ENCODE assay signal across 19 cellular contexts in genomic region chr2:177721087-177721486, GRCh38.
DNase-seq lines count a peak whose midpoint lies in the region; ATAC-seq, FAIRE-seq and TF ChIP-seq lines count a peak whose summit lies in the region.
"Had no signal": no experiment of that assay in that cellular context is flagged by ENCODE, and none has a peak within 500 bp of the region (broad histone marks: within the 10 kb centered on the region; RNA-seq: fewer than 3 reads in every experiment).

No MANE protein-coding gene starts in this region.

- H3K27ac ChIP-seq in small intestine (ENCODE audit: low read depth in 1 of 2, low read length in 1 of 2) (no peak overlapping the region), uterus (no peak overlapping the region)
- H3K27ac ChIP-seq: BLaER1 treated with 17β-estradiol and CSF1 and Interleukin-3, amounts not matched to agents 10 nM and 100 nM; GM23248; HL-60 had no signal

- 91 to 99% (median 97%) methylated on average over 2 of the region's 2 CpGs for WGBS in small intestine, 3 donors

- H3K4me3 ChIP-seq in small intestine (ENCODE audit: low read depth in 1 of 2, low read length in 2 of 2) (no peak overlapping the region), uterus (no peak overlapping the region), MG63 (no peak overlapping the region)
- H3K4me3 ChIP-seq: BLaER1 treated with 17β-estradiol and CSF1 and Interleukin-3, amounts not matched to agents 10 nM and 100 nM; GM12878; GM23248; K562 had no signal

- H3K4me1 ChIP-seq in small intestine (ENCODE audit: control insufficient read depth in 2 of 2, insufficient read depth in 1 of 2, low read depth in 1 of 2, low read length in 1 of 2) (no peaks in the 10 kb centered on the region), uterus (no peaks in the 10 kb centered on the region)
- H3K4me1 ChIP-seq: BLaER1 treated with 17β-estradiol and CSF1 and Interleukin-3, amounts not matched to agents 10 nM and 100 nM had no signal

- DNase-seq in DMS53 (lab: John Stamatoyannopoulos, UW) (peak; percentile 90), NCI-H69 (lab: John Stamatoyannopoulos, UW) (peak; percentile 5), left lobe of liver (ENCODE audit: low spot score) (no peak), small intestine (no peak), uterus (no peak), MG63 (no peak)
- DNase-seq in stimulated activated CD4-positive, alpha-beta T cell treated with anti-CD3 and anti-CD28 coated beads, Interleukin-15, amount 100 ng/mL, for 24 hours: no peak
- DNase-seq: 8988T; ACHN; CD4-positive, CD25-positive, alpha-beta regulatory T cell; DMS79; GM23248 had no signal

- peak; percentile 64 for ATAC-seq in left lobe of liver
- ATAC-seq: GM12878, HCT116, K562 had no signal

- TF ChIP-seq CTCF in uterus (IDR thresholded peaks at IDR 0.05): no peak

- H3K9me3 ChIP-seq in small intestine (ENCODE audit: control insufficient read depth, low read depth) (no peaks in the 10 kb centered on the region), uterus (no peaks in the 10 kb centered on the region), MG63 (no peaks in the 10 kb centered on the region)
- H3K9me3 ChIP-seq: BLaER1 treated with 17β-estradiol and CSF1 and Interleukin-3, amounts not matched to agents 10 nM and 100 nM had no signal

- H3K27me3 ChIP-seq in small intestine (ENCODE audit: control insufficient read depth in 2 of 2, insufficient read depth in 2 of 2, low read length in 2 of 2): no peaks in the 10 kb centered on the region
- H3K27me3 ChIP-seq in uterus: no peaks in the 10 kb centered on the region
- H3K27me3 ChIP-seq in MG63: no peaks in the 10 kb centered on the region; the same call in 1 of the 2 replicates
- H3K27me3 ChIP-seq: BLaER1 treated with 17β-estradiol and CSF1 and Interleukin-3, amounts not matched to agents 10 nM and 100 nM had no signal

- FAIRE-seq in small intestine (lab: Jason Lieb, UNC): peak; percentile 5
- FAIRE-seq: GM12878, GM18507, H54, K562 had no signal

- intact Hi-C loops in uterus (cut with DNase I; ENCODE audit: low total_unique reads): no loop called here

- H3K36me3 ChIP-seq in small intestine (ENCODE audit: control insufficient read depth in 2 of 2, insufficient read depth in 2 of 2, low read length in 2 of 2) (no peaks in the 10 kb centered on the region), uterus (no peaks in the 10 kb centered on the region), MG63 (no peaks in the 10 kb centered on the region)
- H3K36me3 ChIP-seq: BLaER1 treated with 17β-estradiol and CSF1 and Interleukin-3, amounts not matched to agents 10 nM and 100 nM had no signal

- TF ChIP-seq POLR2A in uterus (IDR thresholded peaks at IDR 0.05): no peak

Comparison
In these comparisons a context has a peak if more than half of its experiments do, and no peak if none do; other contexts are left out.
1. DNase-seq: peak in DMS53 (single experiment) and NCI-H69 (single experiment); none in left lobe of liver (single experiment), small intestine (single experiment), stimulated activated CD4-positive, alpha-beta T cell treated with anti-CD3 and anti-CD28 coated beads, Interleukin-15, amount 100 ng/mL, for 24 hours (single experiment), uterus (0 of 2) and MG63 (single experiment).